ENCODE assay signal across 22 cellular contexts in genomic region chr1:18724801-18725200, GRCh38.
"Had no signal": no experiment of that assay in that cellular context is flagged by ENCODE, and none has a peak within 500 bp of the region (broad histone marks: within the 10 kb centered on the region; RNA-seq: fewer than 3 reads in every experiment).

No MANE protein-coding gene starts in this region.

- H3K9me3 Mint-ChIP-seq: activated CD8-positive, alpha-beta T cell treated with anti-CD3 and anti-CD28 coated beads for 36 hours; activated naive CD4-positive, alpha-beta T cell treated with anti-CD3 and anti-CD28 coated beads, Interleukin-2, amount 50 U/mL, for 24 hours; T-cell had no signal

- H3K4me1 Mint-ChIP-seq: activated CD4-positive, alpha-beta T cell treated with anti-CD3 and anti-CD28 coated beads for 36 hours; activated naive CD4-positive, alpha-beta T cell treated with anti-CD3 and anti-CD28 coated beads, Interleukin-2, amount 50 U/mL, for 24 hours had no signal

- DNase-seq: activated CD4-positive, alpha-beta T cell treated with anti-CD3 and anti-CD28 coated beads for 36 hours; activated CD8-positive, alpha-beta memory T cell treated with anti-CD3 and anti-CD28 coated beads, Interleukin-2, amount 50 U/mL, for 4 hours; activated CD8-positive, alpha-beta T cell treated with anti-CD3 and anti-CD28 coated beads for 36 hours; aorta; central memory CD4-positive, alpha-beta T cell; KG1; MV-4-11; NCI-H1092 treated with DMSO at 0.1 percent for 48 hours; NCI-H1417 treated with DMSO at 0.1 percent for 48 hours; NCI-H1694 treated with DMSO at 0.1 percent for 48 hours; NCI-H2029 treated with DMSO at 0.1 percent for 48 hours; NCI-H345; NCI-H510A; NCI-H526 treated with DMSO at 0.1 percent for 48 hours; PC-9; SHP77 treated with DMSO at 0.1 percent for 48 hours; T-cell; T-helper 2 cell; T1000 had no signal

- H3K27ac Mint-ChIP-seq: activated CD4-positive, alpha-beta T cell treated with anti-CD3 and anti-CD28 coated beads for 36 hours; activated CD8-positive, alpha-beta T cell treated with anti-CD3 and anti-CD28 coated beads for 36 hours; T-cell had no signal

- H3K4me2 ChIP-seq: PC-9 had no signal

- H2AFZ ChIP-seq: PC-9 had no signal

- H3K4me3 Mint-ChIP-seq: activated CD4-positive, alpha-beta T cell treated with anti-CD3 and anti-CD28 coated beads for 36 hours; activated CD8-positive, alpha-beta T cell treated with anti-CD3 and anti-CD28 coated beads for 36 hours; activated naive CD4-positive, alpha-beta T cell treated with anti-CD3 and anti-CD28 coated beads, Interleukin-2, amount 50 U/mL, for 24 hours; T-cell had no signal

- ATAC-seq: activated CD4-positive, alpha-beta T cell treated with anti-CD3 and anti-CD28 coated beads for 36 hours; activated CD8-positive, alpha-beta T cell treated with anti-CD3 and anti-CD28 coated beads for 36 hours; T-cell had no signal

- H3K27ac ChIP-seq: PC-9, SK-N-MC, VCaP had no signal

- H3K36me3 Mint-ChIP-seq: activated naive CD4-positive, alpha-beta T cell treated with anti-CD3 and anti-CD28 coated beads, Interleukin-2, amount 50 U/mL, for 24 hours; T-cell had no signal

- H3K4me3 ChIP-seq: PC-9, SK-N-MC had no signal
